ENCODE assay signal across 27 cellular contexts in genomic region chr10:20147679-20148078, GRCh38.
"Had no signal": no experiment of that assay in that cellular context is flagged by ENCODE, and none has a peak within 500 bp of the region (broad histone marks: within the 10 kb centered on the region; RNA-seq: fewer than 3 reads in every experiment).

No MANE protein-coding gene starts in this region.

- H3K79me2 ChIP-seq: hepatocyte had no signal

- H3K9me3 Mint-ChIP-seq: activated naive CD8-positive, alpha-beta T cell treated with anti-CD3 and anti-CD28 coated beads, Interleukin-2, amount 10 ng/mL, durations not matched to agents 7 days and 5 days; activated T-cell treated with anti-CD3 and anti-CD28 coated beads, Interleukin-2, amount 50 U/mL, for 72 hours; brain; natural killer cell had no signal

- H3K27ac ChIP-seq: ascending aorta, coronary artery, dorsolateral prefrontal cortex, gastroesophageal sphincter, hepatocyte, lower lobe of right lung, right atrium auricular region, transverse colon, VCaP had no signal

- H3K27me3 Mint-ChIP-seq: activated naive CD8-positive, alpha-beta T cell treated with anti-CD3 and anti-CD28 coated beads, Interleukin-2, amount 10 ng/mL, durations not matched to agents 7 days and 5 days; brain; effector memory CD8-positive, alpha-beta T cell; stimulated activated naive B cell treated with anti-CD40 and anti-IgM and Interleukin-4, amounts not matched to agents 10 μg/mL and 1 μg/mL and 100 μg/mL, for 72 hours had no signal

- H3K4me1 ChIP-seq: ascending aorta, gastroesophageal sphincter, lower lobe of right lung, right atrium auricular region, transverse colon had no signal

- H3K4me2 ChIP-seq: hepatocyte had no signal

- ATAC-seq: activated T-cell treated with anti-CD3 and anti-CD28 coated beads, Interleukin-2, amount 50 U/mL, for 72 hours; effector memory CD8-positive, alpha-beta T cell; gastroesophageal sphincter; left lobe of liver; lower lobe of right lung; natural killer cell; stimulated activated naive B cell treated with anti-CD40 and anti-IgM and Interleukin-4, amounts not matched to agents 10 μg/mL and 1 μg/mL and 100 μg/mL, for 72 hours had no signal

- H3K36me3 ChIP-seq: gastroesophageal sphincter, lower lobe of right lung, right atrium auricular region, transverse colon had no signal

- FAIRE-seq: keratinocyte, TTC549 had no signal

- H3K9me3 ChIP-seq: ascending aorta, gastroesophageal sphincter, lower lobe of right lung, right atrium auricular region, transverse colon had no signal

- H3K4me3 ChIP-seq: ascending aorta, coronary artery, dorsolateral prefrontal cortex, gastroesophageal sphincter, hepatocyte, lower lobe of right lung, right atrium auricular region, transverse colon had no signal

- H3K4me3 Mint-ChIP-seq: activated naive CD8-positive, alpha-beta T cell treated with anti-CD3 and anti-CD28 coated beads, Interleukin-2, amount 10 ng/mL, durations not matched to agents 7 days and 5 days; activated T-cell treated with anti-CD3 and anti-CD28 coated beads, Interleukin-2, amount 50 U/mL, for 72 hours; brain; effector memory CD8-positive, alpha-beta T cell; natural killer cell; stimulated activated naive B cell treated with anti-CD40 and anti-IgM and Interleukin-4, amounts not matched to agents 10 μg/mL and 1 μg/mL and 100 μg/mL, for 72 hours had no signal

- H2AFZ ChIP-seq: hepatocyte had no signal

- H3K27me3 ChIP-seq: ascending aorta, dorsolateral prefrontal cortex, gastroesophageal sphincter, hepatocyte, right atrium auricular region, transverse colon had no signal

- H3K27ac Mint-ChIP-seq: activated naive CD8-positive, alpha-beta T cell treated with anti-CD3 and anti-CD28 coated beads, Interleukin-2, amount 10 ng/mL, durations not matched to agents 7 days and 5 days; activated T-cell treated with anti-CD3 and anti-CD28 coated beads, Interleukin-2, amount 50 U/mL, for 72 hours; brain; effector memory CD8-positive, alpha-beta T cell; natural killer cell; stimulated activated naive B cell treated with anti-CD40 and anti-IgM and Interleukin-4, amounts not matched to agents 10 μg/mL and 1 μg/mL and 100 μg/mL, for 72 hours had no signal

- DNase-seq: activated CD4-positive, alpha-beta T cell treated with anti-CD3 and anti-CD28 coated beads for 4 hours; activated CD4-positive, alpha-beta T cell treated with anti-CD3 and anti-CD28 coated beads, Interleukin-2, amount 50 U/mL, for 4 hours; activated naive CD4-positive, alpha-beta T cell treated with Interleukin-2 at 50 U/mL for 16 hours; activated naive CD8-positive, alpha-beta T cell treated with anti-CD3 and anti-CD28 coated beads, Interleukin-2, amount 10 ng/mL, durations not matched to agents 7 days and 5 days; activated T-cell treated with anti-CD3 and anti-CD28 coated beads for 4 hours; activated T-cell treated with anti-CD3 and anti-CD28 coated beads, Interleukin-2, amount 50 U/mL, for 72 hours; dorsolateral prefrontal cortex; effector memory CD8-positive, alpha-beta T cell; erythroblast; lower lobe of right lung; mesendoderm; natural killer cell; stimulated activated CD4-positive, alpha-beta T cell treated with anti-CD3 and anti-CD28 coated beads, Interleukin-15, amount 100 ng/mL, for 24 hours; stimulated activated CD4-positive, alpha-beta T cell treated with anti-CD3 and anti-CD28 coated beads, Interleukin-2, amount 100 ng/mL, for 24 hours; stimulated activated naive B cell treated with anti-CD40 and anti-IgM and Interleukin-4, amounts not matched to agents 10 μg/mL and 1 μg/mL and 100 μg/mL, for 72 hours; T-helper 9 cell; transverse colon had no signal

- H3K36me3 Mint-ChIP-seq: activated naive CD8-positive, alpha-beta T cell treated with anti-CD3 and anti-CD28 coated beads, Interleukin-2, amount 10 ng/mL, durations not matched to agents 7 days and 5 days; brain; natural killer cell; stimulated activated naive B cell treated with anti-CD40 and anti-IgM and Interleukin-4, amounts not matched to agents 10 μg/mL and 1 μg/mL and 100 μg/mL, for 72 hours had no signal

- H3K4me1 Mint-ChIP-seq: activated naive CD8-positive, alpha-beta T cell treated with anti-CD3 and anti-CD28 coated beads, Interleukin-2, amount 10 ng/mL, durations not matched to agents 7 days and 5 days; natural killer cell; stimulated activated naive B cell treated with anti-CD40 and anti-IgM and Interleukin-4, amounts not matched to agents 10 μg/mL and 1 μg/mL and 100 μg/mL, for 72 hours had no signal
